Comparison of ENCODE assay signal across 8 cellular contexts in genomic region chr9:125889524-125890473, GRCh38.
DNase-seq lines count a peak whose midpoint lies in the region; ATAC-seq and TF ChIP-seq lines count a peak whose summit lies in the region.

No MANE protein-coding gene starts in this region.

- H3K27me3 ChIP-seq in ascending aorta (no peaks in the 10 kb centered on the region), right cardiac atrium (ENCODE audit: control insufficient read depth, insufficient read depth) (no peaks in the 10 kb centered on the region)

- intact Hi-C loops in ascending aorta (cut with DNase I) (no loop called here), right cardiac atrium (cut with DNase I) (loop anchor here in 2 of 4 donors (5.0 to 10.0 kb wide), 2 partner anchors 135 to 142 kb away; partner anchors contain the start of gene PBX3 (in 1 of the 2)), posterior vena cava (cut with DNase I) (no loop called here)

- 2% methylated on average over 70 of the region's 70 CpGs for WGBS in right cardiac atrium

- H3K27ac ChIP-seq in ascending aorta (no peak overlapping the region), right cardiac atrium (ENCODE audit: low read length) (peak overlapping the region; percentile 63)

- peak; percentile 53 for DNase-seq in ELR (ENCODE audit: low read depth)
- peak; percentile 47 for DNase-seq in SW480 (ENCODE audit: low spot score)
- DNase-seq in ascending aorta (ENCODE audit: low spot score in 2 of 2) = peak in 1 of 2 donors; percentile 60
- peak; percentile 28 to 77 (median 73) for DNase-seq in right cardiac atrium
- DNase-seq in posterior vena cava (ENCODE audit: low spot score) = peak; percentile 79

- no peak for TF ChIP-seq CTCF in ascending aorta (IDR thresholded peaks at IDR 0.05)

- no peaks in the 10 kb centered on the region for H3K36me3 ChIP-seq in ascending aorta

- peak; percentile 55 for ATAC-seq in HG03135 (IDR thresholded peaks at IDR 0.05; ENCODE audit: unreplicated experiment)
- ATAC-seq in right cardiac atrium = peak; percentile 71 to 85
- ATAC-seq in GM21447 (IDR thresholded peaks at IDR 0.05; ENCODE audit: unreplicated experiment) = no peak
- no peak for ATAC-seq in HG02642 (IDR thresholded peaks at IDR 0.05; ENCODE audit: poor library complexity, unreplicated experiment)

- H3K4me1 ChIP-seq in ascending aorta (no peaks in the 10 kb centered on the region), right cardiac atrium (ENCODE audit: control insufficient read depth, insufficient read depth, low read length) (no peaks in the 10 kb centered on the region)

- H3K4me3 ChIP-seq in ascending aorta = peak overlapping the region; percentile 57 to 69
- H3K4me3 ChIP-seq in right cardiac atrium (ENCODE audit: low read length) = peak overlapping the region; percentile 66

- no peaks in the 10 kb centered on the region for H3K9me3 ChIP-seq in ascending aorta
- no peaks in the 10 kb centered on the region for H3K9me3 ChIP-seq in right cardiac atrium (ENCODE audit: control insufficient read depth, low read length)

Comparison
In these comparisons a context has a peak if more than half of its experiments do, and no peak if none do; other contexts are left out.
1. ATAC-seq: peak in HG03135 (single experiment) and right cardiac atrium (2 of 2); none in GM21447 (single experiment) and HG02642 (single experiment).